ENCODE assay signal across 18 cellular contexts in the genomic region with DNA sequence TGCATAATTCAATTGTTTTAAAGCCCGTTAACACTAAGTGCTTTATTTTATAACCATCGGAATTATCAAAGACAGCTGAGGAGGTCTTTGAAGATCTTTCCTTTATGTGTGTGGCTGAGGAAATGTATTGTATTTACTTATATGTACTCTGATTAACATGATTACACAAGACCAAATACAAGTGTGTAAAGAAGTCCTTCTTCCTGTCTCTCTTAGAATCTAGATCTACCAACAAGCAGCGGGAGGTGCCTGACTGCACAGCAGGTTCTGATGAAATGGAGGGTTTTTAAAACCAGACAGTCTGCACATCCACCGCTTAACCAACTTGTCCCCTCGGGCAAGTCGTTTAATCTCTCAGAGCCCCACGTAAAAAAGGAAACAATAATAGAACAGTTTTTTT.
A peak's percentile ranks its signal among the peaks of the same experiment; 100 is the strongest.
DNase-seq lines count a peak whose midpoint lies in the region; ATAC-seq and TF ChIP-seq lines count a peak whose summit lies in the region.
"Had no signal": no experiment of that assay in that cellular context is flagged by ENCODE, and none has a peak within 500 bp of the region (broad histone marks: within the 10 kb centered on the region; RNA-seq: fewer than 3 reads in every experiment).

No MANE protein-coding gene starts in this region.

- POLR2A ChIA-PET in PC-3 (lab: Charles Lee; ENCODE audit: unreplicated experiment) = no interaction called here

- no peak overlapping the region for H4K8ac ChIP-seq in neuronal stem cell (ENCODE audit: low read depth, low read length)

- no peak overlapping the region for H2AK5ac ChIP-seq in neuronal stem cell (ENCODE audit: low read depth, low read length)

- no CpG with 5 or more reads among the region's 7 CpGs for WGBS in neuronal stem cell (ENCODE audit: extremely low coverage in 2 of 2, insufficient read length in 2 of 2, insufficient replicate concordance in 1 of 2), 2 donors

- no peaks in the 10 kb centered on the region for H3K36me3 ChIP-seq in PC-3 (ENCODE audit: low read depth, low read length)
- no peaks in the 10 kb centered on the region for H3K36me3 ChIP-seq in neuronal stem cell (replicated peaks in 1 of 2; ENCODE audit: control insufficient read depth in 2 of 2, insufficient read depth in 2 of 2, low read length in 2 of 2)

- no peak overlapping the region for H2BK15ac ChIP-seq in neuronal stem cell (ENCODE audit: low read length)

- H2BK5ac ChIP-seq in neuronal stem cell (ENCODE audit: low read length) = no peak overlapping the region

- no peaks in the 10 kb centered on the region for H3K79me2 ChIP-seq in PC-3 (ENCODE audit: low read length)

- intact Hi-C loops in PC-3 (cut with micrococcal nuclease) = no loop called here

- ATAC-seq in PC-3 = peak; percentile 29; the same call in 1 of the 2 replicates
- ATAC-seq in GM21528 (IDR thresholded peaks at IDR 0.05; ENCODE audit: low FRiP score, unreplicated experiment) = no peak
- ATAC-seq: GM23338, SK-N-SH treated with all-trans-retinoic acid at 6 μM for 48 hours had no signal

- H4K20me1 ChIP-seq in PC-3 (ENCODE audit: low read length) = no peaks in the 10 kb centered on the region

- no peak overlapping the region for H2AFZ ChIP-seq in PC-3 (ENCODE audit: low read length)
- peak overlapping the region; percentile 26 for H2AFZ ChIP-seq in neuronal stem cell (ENCODE audit: low read length)
- H2AFZ ChIP-seq: GM23338 had no signal

- H3K4ac ChIP-seq in neuronal stem cell (ENCODE audit: low read length) = no peak overlapping the region

- no peaks in the 10 kb centered on the region for H3K9me2 ChIP-seq in PC-3 (replicated peaks; ENCODE audit: low read length)

- no peak for TF ChIP-seq POLR2A in NB4 (IDR thresholded peaks at IDR 0.05; ENCODE audit: extremely low read depth, insufficient read length)

- H3K79me1 ChIP-seq in neuronal stem cell (ENCODE audit: low read depth, low read length) = no peaks in the 10 kb centered on the region

- no peak overlapping the region for H3K23ac ChIP-seq in neuronal stem cell (ENCODE audit: low read depth, low read length, poor library complexity)

- no peak overlapping the region for H2BK120ac ChIP-seq in neuronal stem cell (ENCODE audit: low read depth, low read length)

- H3K27me3 ChIP-seq in PC-3 (ENCODE audit: low read length) (peaks cover 3% of the 10 kb centered on the region; the same call in 1 of the 2 replicates), neuronal stem cell (ENCODE audit: control insufficient read depth in 3 of 3, insufficient read depth in 3 of 3, low read depth in 1 of 3, low read length in 3 of 3) (no peaks in the 10 kb centered on the region)

- H4K91ac ChIP-seq in neuronal stem cell (ENCODE audit: low read depth, low read length, poor library complexity) = no peak overlapping the region

- no peak overlapping the region for H3K9ac ChIP-seq in PC-3 (ENCODE audit: low read length)
- no peak overlapping the region for H3K9ac ChIP-seq in neuronal stem cell (ENCODE audit: low read depth, low read length, poor library complexity)

- no TSS peak for BruUV-seq in PC-3 (replicated peaks; lab: Mats Ljungman, UMichigan)

- H3K27ac ChIP-seq in PC-3 (ENCODE audit: low read length) = no peak overlapping the region
- no peak overlapping the region for H3K27ac ChIP-seq in neuronal stem cell (replicated peaks; ENCODE audit: low read length)
- H3K27ac ChIP-seq: HL-60 had no signal

- H3K18ac ChIP-seq in neuronal stem cell (ENCODE audit: low read length) = no peak overlapping the region

- CTCF ChIA-PET in PC-3 (lab: Charles Lee) = no interaction called here

- no peaks in the 10 kb centered on the region for H3F3A ChIP-seq in PC-3 (ENCODE audit: low read length, unreplicated experiment)

- no peaks in the 10 kb centered on the region for H3K4me1 ChIP-seq in PC-3 (ENCODE audit: insufficient read depth, low read length)
- H3K4me1 ChIP-seq in neuronal stem cell (ENCODE audit: control insufficient read depth in 2 of 2, insufficient read depth in 1 of 2, low read depth in 1 of 2, low read length in 2 of 2) = peaks cover under 1 to 1% of the 10 kb centered on the region in 2 donors

- H3K14ac ChIP-seq in neuronal stem cell (ENCODE audit: low read length) = no peak overlapping the region

- H3K4me2 ChIP-seq in PC-3 (ENCODE audit: low read length) (no peak overlapping the region), neuronal stem cell (ENCODE audit: insufficient read depth, low read length, poor library complexity, severe bottlenecking) (no peak overlapping the region)
- H3K4me2 ChIP-seq: GM23338 had no signal

- no peak overlapping the region for H2BK12ac ChIP-seq in neuronal stem cell (ENCODE audit: low read length)

- H3K4me3 ChIP-seq in NB4 (ENCODE audit: low read depth, low read length) = no peak overlapping the region
- H3K4me3 ChIP-seq in PC-3 (ENCODE audit: low read length) = no peak overlapping the region
- H3K4me3 ChIP-seq in neuronal stem cell (ENCODE audit: low read length in 2 of 2) = no peak overlapping the region
- H3K4me3 ChIP-seq: GM23338 had no signal

- DNase-seq in NCI-H748 (lab: John Stamatoyannopoulos, UW; ENCODE audit: unreplicated experiment) (peak; percentile 18), NCI-H748 treated with DMSO at 0.1 percent for 48 hours (lab: John Stamatoyannopoulos, UW) (no peak), NB4 (ENCODE audit: low read depth) (peak; percentile 44), PC-3 (no peak), neuronal stem cell (ENCODE audit: low spot score) (no peak), GDM1 (lab: John Stamatoyannopoulos, UW) (no peak), NCI-H2107 treated with DMSO at 0.1 percent for 48 hours (lab: John Stamatoyannopoulos, UW; ENCODE audit: unreplicated experiment) (no peak)
- DNase-seq: AML-193; CD4-positive, CD25-positive, alpha-beta regulatory T cell; DMS79; HFFc6; KBM-7; NCI-H1930; NCI-H226 had no signal

- no peaks in the 10 kb centered on the region for H3K9me3 ChIP-seq in PC-3 (ENCODE audit: low read length)
- no peaks in the 10 kb centered on the region for H3K9me3 ChIP-seq in neuronal stem cell (replicated peaks in 1 of 2; ENCODE audit: control insufficient read depth in 2 of 2, insufficient read depth in 1 of 2, low read depth in 1 of 2, low read length in 2 of 2)

- TF ChIP-seq CTCF in NB4 (IDR thresholded peaks at IDR 0.05; ENCODE audit: low read depth, low read length) (no peak), PC-3 (conservative IDR thresholded peaks at IDR 0.05; ENCODE audit: low read depth, low read length) (no peak)

Comparison
In these comparisons a context has a peak if more than half of its experiments do, and no peak if none do; other contexts are left out.
1. DNase-seq: peak in NCI-H748 (single experiment) and NB4 (single experiment); none in NCI-H748 treated with DMSO at 0.1 percent for 48 hours (single experiment), PC-3 (single experiment), neuronal stem cell (single experiment), GDM1 (single experiment) and NCI-H2107 treated with DMSO at 0.1 percent for 48 hours (single experiment).